ENCODE assay signal across 25 cellular contexts in the genomic region with DNA sequence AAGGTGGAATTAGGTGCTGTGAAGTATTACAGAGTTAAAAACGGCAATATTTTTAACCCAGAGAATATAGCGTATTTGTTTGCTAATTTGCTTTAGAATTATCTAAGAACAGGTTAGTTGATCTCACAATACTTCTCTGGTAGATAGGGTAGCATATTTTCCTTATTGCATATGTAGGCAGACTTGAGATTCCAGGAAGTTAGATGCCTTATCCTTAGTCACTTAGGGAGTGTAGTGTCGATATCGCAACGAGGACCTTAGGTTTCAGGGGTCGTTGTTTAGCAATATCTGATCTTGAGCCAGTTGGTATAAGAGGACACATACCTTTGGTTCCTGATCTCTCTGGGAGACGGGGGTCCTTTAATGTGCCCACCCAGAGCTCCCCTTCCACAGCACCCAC.
"Had no signal": no experiment of that assay in that cellular context is flagged by ENCODE, and none has a peak within 500 bp of the region (broad histone marks: within the 10 kb centered on the region; RNA-seq: fewer than 3 reads in every experiment).

No MANE protein-coding gene starts in this region.

- H3K27ac ChIP-seq: brain microvascular endothelial cell, ovary, prostate gland, skin epidermis, upper lobe of left lung, vagina had no signal

- H3K27ac Mint-ChIP-seq: activated naive CD4-positive, alpha-beta T cell treated with anti-CD3 and anti-CD28 coated beads for 36 hours; activated naive CD8-positive, alpha-beta T cell treated with anti-CD3 and anti-CD28 coated beads, Interleukin-2, amount 10 ng/mL, durations not matched to agents 7 days and 5 days; activated T-cell treated with anti-CD3 and anti-CD28 coated beads, Interleukin-2, amount 50 U/mL, for 72 hours; natural killer cell; stimulated activated memory B cell treated with anti-CD40 and anti-IgM and Interleukin-4, amounts not matched to agents 10 μg/mL and 1 μg/mL and 100 μg/mL, for 72 hours; stimulated activated naive CD8-positive, alpha-beta T cell treated with anti-CD3 and anti-CD28 coated beads, Interleukin-15, amount 100 ng/mL, for 72 hours had no signal

- H3K36me3 ChIP-seq: brain microvascular endothelial cell, ovary, prostate gland, upper lobe of left lung, vagina had no signal

- H3K4me3 Mint-ChIP-seq: activated naive CD4-positive, alpha-beta T cell treated with anti-CD3 and anti-CD28 coated beads for 36 hours; activated naive CD8-positive, alpha-beta T cell treated with anti-CD3 and anti-CD28 coated beads, Interleukin-2, amount 10 ng/mL, durations not matched to agents 7 days and 5 days; activated T-cell treated with anti-CD3 and anti-CD28 coated beads, Interleukin-2, amount 50 U/mL, for 72 hours; natural killer cell; stimulated activated memory B cell treated with anti-CD40 and anti-IgM and Interleukin-4, amounts not matched to agents 10 μg/mL and 1 μg/mL and 100 μg/mL, for 72 hours; stimulated activated naive CD8-positive, alpha-beta T cell treated with anti-CD3 and anti-CD28 coated beads, Interleukin-15, amount 100 ng/mL, for 72 hours had no signal

- H3K4me1 ChIP-seq: prostate gland had no signal

- H3K27me3 Mint-ChIP-seq: stimulated activated naive CD8-positive, alpha-beta T cell treated with anti-CD3 and anti-CD28 coated beads, Interleukin-15, amount 100 ng/mL, for 72 hours had no signal

- H3K9me3 ChIP-seq: ovary, prostate gland, upper lobe of left lung, vagina had no signal

- DNase-seq: activated CD4-positive, alpha-beta T cell treated with anti-CD3 and anti-CD28 coated beads for 4 hours; activated CD4-positive, alpha-beta T cell treated with anti-CD3 and anti-CD28 coated beads, Interleukin-2, amount 50 U/mL, for 4 hours; activated effector memory CD4-positive, alpha-beta T cell treated with Interleukin-2 at 50 U/mL for 16 hours; activated naive CD4-positive, alpha-beta T cell treated with anti-CD3 and anti-CD28 coated beads for 36 hours; activated naive CD8-positive, alpha-beta T cell treated with anti-CD3 and anti-CD28 coated beads, Interleukin-2, amount 10 ng/mL, durations not matched to agents 7 days and 5 days; activated T-cell treated with anti-CD3 and anti-CD28 coated beads for 4 hours; activated T-cell treated with anti-CD3 and anti-CD28 coated beads, Interleukin-2, amount 50 U/mL, for 72 hours; brain microvascular endothelial cell; caudate nucleus; islet precursor cell; mammary epithelial cell; natural killer cell; ovary; retina; stimulated activated CD4-positive, alpha-beta T cell treated with anti-CD3 and anti-CD28 coated beads, Interleukin-4, amount 100 ng/mL, for 4 hours; stimulated activated CD8-positive, alpha-beta memory T cell treated with anti-CD3 and anti-CD28 coated beads, Interleukin-4, amount 100 ng/mL, for 48 hours; stimulated activated naive CD8-positive, alpha-beta T cell treated with anti-CD3 and anti-CD28 coated beads, Interleukin-15, amount 100 ng/mL, for 72 hours; substantia nigra; upper lobe of left lung had no signal

- H3K27me3 ChIP-seq: brain microvascular endothelial cell, ovary, upper lobe of left lung, vagina had no signal

- ATAC-seq: activated T-cell treated with anti-CD3 and anti-CD28 coated beads, Interleukin-2, amount 50 U/mL, for 72 hours; esophagus mucosa; natural killer cell; sciatic nerve; stimulated activated memory B cell treated with anti-CD40 and anti-IgM and Interleukin-4, amounts not matched to agents 10 μg/mL and 1 μg/mL and 100 μg/mL, for 72 hours; stimulated activated naive CD8-positive, alpha-beta T cell treated with anti-CD3 and anti-CD28 coated beads, Interleukin-15, amount 100 ng/mL, for 72 hours had no signal

- H3K9me3 Mint-ChIP-seq: activated naive CD4-positive, alpha-beta T cell treated with anti-CD3 and anti-CD28 coated beads for 36 hours; activated naive CD8-positive, alpha-beta T cell treated with anti-CD3 and anti-CD28 coated beads, Interleukin-2, amount 10 ng/mL, durations not matched to agents 7 days and 5 days; activated T-cell treated with anti-CD3 and anti-CD28 coated beads, Interleukin-2, amount 50 U/mL, for 72 hours; natural killer cell; stimulated activated memory B cell treated with anti-CD40 and anti-IgM and Interleukin-4, amounts not matched to agents 10 μg/mL and 1 μg/mL and 100 μg/mL, for 72 hours; stimulated activated naive CD8-positive, alpha-beta T cell treated with anti-CD3 and anti-CD28 coated beads, Interleukin-15, amount 100 ng/mL, for 72 hours had no signal

- H3K4me3 ChIP-seq: ovary, prostate gland, skin epidermis, upper lobe of left lung, vagina had no signal

- H3K36me3 Mint-ChIP-seq: activated naive CD8-positive, alpha-beta T cell treated with anti-CD3 and anti-CD28 coated beads, Interleukin-2, amount 10 ng/mL, durations not matched to agents 7 days and 5 days; natural killer cell; stimulated activated memory B cell treated with anti-CD40 and anti-IgM and Interleukin-4, amounts not matched to agents 10 μg/mL and 1 μg/mL and 100 μg/mL, for 72 hours had no signal

- H3K4me1 Mint-ChIP-seq: natural killer cell had no signal
